24 cellular contexts compared by ENCODE assay signal in the genomic region with DNA sequence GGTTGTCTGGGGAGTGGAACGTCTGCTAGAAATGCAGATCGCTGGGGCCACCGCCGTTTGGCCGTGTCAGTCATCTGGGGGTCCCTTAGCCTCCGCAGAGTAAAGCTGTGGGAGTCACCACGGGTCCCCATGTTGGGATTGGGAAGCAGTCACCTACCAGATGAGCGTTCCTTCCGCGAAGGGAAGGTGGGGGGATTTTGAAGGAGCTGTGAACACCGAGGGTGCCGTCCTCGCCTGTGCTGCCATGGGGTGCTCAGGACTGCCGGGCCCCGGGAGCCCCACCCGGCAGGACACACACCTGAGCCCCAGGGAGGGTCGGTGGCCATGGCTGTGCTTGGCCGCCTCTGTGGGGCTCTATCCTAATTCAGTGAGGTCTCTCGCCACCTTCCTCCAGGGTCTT.
"Had no signal": no experiment of that assay in that cellular context is flagged by ENCODE, and none has a peak within 500 bp of the region (broad histone marks: within the 10 kb centered on the region; RNA-seq: fewer than 3 reads in every experiment).

No MANE protein-coding gene starts in this region.

- H3K27me3 ChIP-seq: left lung, upper lobe of right lung had no signal

- H3K9me3 ChIP-seq: left lung, thoracic aorta, upper lobe of right lung had no signal

- H3K27me3 Mint-ChIP-seq: activated naive CD8-positive, alpha-beta T cell treated with anti-CD3 and anti-CD28 coated beads, Interleukin-2, amount 10 ng/mL, durations not matched to agents 7 days and 5 days; stimulated activated naive B cell treated with anti-CD40 and anti-IgM and Interleukin-4, amounts not matched to agents 10 μg/mL and 1 μg/mL and 100 μg/mL, for 72 hours; T-helper 17 cell had no signal

- H3K9me3 Mint-ChIP-seq: activated naive CD8-positive, alpha-beta T cell treated with anti-CD3 and anti-CD28 coated beads, Interleukin-2, amount 10 ng/mL, durations not matched to agents 7 days and 5 days; nephron; stimulated activated naive B cell treated with anti-CD40 and anti-IgM and Interleukin-4, amounts not matched to agents 10 μg/mL and 1 μg/mL and 100 μg/mL, for 72 hours had no signal

- ATAC-seq: left lung; sciatic nerve; stimulated activated naive B cell treated with anti-CD40 and anti-IgM and Interleukin-4, amounts not matched to agents 10 μg/mL and 1 μg/mL and 100 μg/mL, for 72 hours; T-helper 17 cell; upper lobe of right lung had no signal

- H3K36me3 ChIP-seq: thoracic aorta had no signal

- H3K4me3 ChIP-seq: left lung, smooth muscle cell, thoracic aorta, upper lobe of right lung had no signal

- H3K4me3 Mint-ChIP-seq: nephron; stimulated activated naive B cell treated with anti-CD40 and anti-IgM and Interleukin-4, amounts not matched to agents 10 μg/mL and 1 μg/mL and 100 μg/mL, for 72 hours; T-helper 17 cell had no signal

- H3K27ac ChIP-seq: left lung, upper lobe of right lung had no signal

- H3K27ac Mint-ChIP-seq: stimulated activated naive B cell treated with anti-CD40 and anti-IgM and Interleukin-4, amounts not matched to agents 10 μg/mL and 1 μg/mL and 100 μg/mL, for 72 hours; T-helper 17 cell had no signal

- DNase-seq: activated CD4-positive, alpha-beta T cell treated with anti-CD3 and anti-CD28 coated beads for 4 hours; activated CD4-positive, alpha-beta T cell treated with anti-CD3 and anti-CD28 coated beads, Interleukin-2, amount 50 U/mL, for 48 hours; activated CD4-positive, CD25-positive, alpha-beta regulatory T cell; activated CD8-positive, alpha-beta memory T cell treated with anti-CD3 and anti-CD28 coated beads, Interleukin-2, amount 50 U/mL, for 48 hours; activated naive CD4-positive, alpha-beta T cell treated with Interleukin-2 at 50 U/mL for 16 hours; activated naive CD8-positive, alpha-beta T cell treated with anti-CD3 and anti-CD28 coated beads, Interleukin-2, amount 10 ng/mL, durations not matched to agents 7 days and 5 days; activated T-cell treated with anti-CD3 and anti-CD28 coated beads, Interleukin-2, amount 50 U/mL, for 48 hours; effector CD4-positive, alpha-beta T cell; foreskin melanocyte; hippocampal formation; kidney glomerular epithelial cell; left lung; occipital lobe; posterior cingulate gyrus; stimulated activated CD4-positive, alpha-beta T cell treated with anti-CD3 and anti-CD28 coated beads, Interleukin-15, amount 100 ng/mL, for 24 hours; stimulated activated CD8-positive, alpha-beta memory T cell treated with anti-CD3 and anti-CD28 coated beads, Interleukin-4, amount 100 ng/mL, for 48 hours; stimulated activated naive B cell treated with anti-CD40 and anti-IgM and Interleukin-4, amounts not matched to agents 10 μg/mL and 1 μg/mL and 100 μg/mL, for 72 hours; SW 1271; T-helper 17 cell; upper lobe of right lung had no signal
